In genomic region chr14:55074662-55075061, GRCh38 we compare ENCODE assay signal across 9 cellular contexts. TPM values are rescaled to one million over a fixed set of nuclear protein-coding genes. Genes with fewer than 3 reads are reported as not detected.
DNase-seq lines count a peak whose midpoint lies in the region; ATAC-seq and TF ChIP-seq lines count a peak whose summit lies in the region.
"Had no signal": no experiment of that assay in that cellular context is flagged by ENCODE, and none has a peak within 500 bp of the region (broad histone marks: within the 10 kb centered on the region; RNA-seq: fewer than 3 reads in every experiment).

No MANE protein-coding gene starts in this region.

- no peaks in the 10 kb centered on the region for H3K9me3 Mint-ChIP-seq in naive thymus-derived CD4-positive, alpha-beta T cell

- H3K4me3 ChIP-seq in Panc1 (ENCODE audit: low read depth in 2 of 2, low read length in 2 of 2), result no peak overlapping the region
- no peak overlapping the region for H3K4me3 ChIP-seq in naive thymus-derived CD4-positive, alpha-beta T cell (ENCODE audit: low read length)
- H3K4me3 ChIP-seq: hepatocyte had no signal

- DNase-seq in NCI-H2171 treated with DMSO at 0.1 percent for 48 hours (lab: John Stamatoyannopoulos, UW) (peak; percentile 80), NCI-H2171 (lab: John Stamatoyannopoulos, UW) (no peak), Panc1 (ENCODE audit: low read depth, low spot score) (no peak), NCI-H526 treated with DMSO at 0.1 percent for 48 hours (lab: John Stamatoyannopoulos, UW) (no peak), T1000 (lab: John Stamatoyannopoulos, UW) (no peak), amygdala (lab: John Stamatoyannopoulos, UW) (no peak)
- DNase-seq in naive thymus-derived CD4-positive, alpha-beta T cell, result no peak

- CTCF ChIA-PET in Panc1 (lab: Charles Lee), result no interaction called here
- CTCF ChIA-PET in naive thymus-derived CD4-positive, alpha-beta T cell (lab: Charles Lee), result no interaction called here

- POLR2A ChIA-PET in Panc1 (lab: Charles Lee), result no interaction called here
- POLR2A ChIA-PET in naive thymus-derived CD4-positive, alpha-beta T cell (lab: Charles Lee), result no interaction called here

- H3K36me3 ChIP-seq in Panc1 (ENCODE audit: control insufficient read depth, insufficient read depth, low read length), result no peaks in the 10 kb centered on the region
- no peaks in the 10 kb centered on the region for H3K36me3 ChIP-seq in naive thymus-derived CD4-positive, alpha-beta T cell (ENCODE audit: control insufficient read depth in 2 of 3, insufficient read depth in 3 of 3, low read length in 3 of 3)

- H3K27ac ChIP-seq in Panc1 (ENCODE audit: low read length), result no peak overlapping the region
- H3K27ac ChIP-seq in naive thymus-derived CD4-positive, alpha-beta T cell (ENCODE audit: low read depth, low read length), result no peak overlapping the region
- H3K27ac ChIP-seq: hepatocyte had no signal

- TF ChIP-seq CTCF in Panc1 (IDR thresholded peaks at IDR 0.05), result no peak

- H3K27me3 Mint-ChIP-seq in naive thymus-derived CD4-positive, alpha-beta T cell, result peaks cover 0 to 6% (median 0%) of the 10 kb centered on the region in 5 donors

- H3K4me3 Mint-ChIP-seq in naive thymus-derived CD4-positive, alpha-beta T cell, result peak overlapping the region in 6 of 10 donors; percentile 39 to 69 (median 48)

- H3K27me3 ChIP-seq in Panc1 (ENCODE audit: control insufficient read depth, insufficient read depth, low read length), result no peaks in the 10 kb centered on the region
- no peaks in the 10 kb centered on the region for H3K27me3 ChIP-seq in naive thymus-derived CD4-positive, alpha-beta T cell (ENCODE audit: control insufficient read depth in 2 of 2, insufficient read depth in 2 of 2, low read length in 2 of 2)
- H3K27me3 ChIP-seq: hepatocyte had no signal

- in situ Hi-C loops in Panc1 (cut with HindIII; ENCODE audit: low pct_unique_long_range_greater_than_20kb, low sequenced_read_pairs), result no loop called here

- intact Hi-C loops in Panc1 (cut with micrococcal nuclease; ENCODE audit: unreplicated experiment), result no loop called here
- intact Hi-C loops in naive thymus-derived CD4-positive, alpha-beta T cell (cut with micrococcal nuclease), result no loop called here

- no peaks in the 10 kb centered on the region for H3K36me3 Mint-ChIP-seq in naive thymus-derived CD4-positive, alpha-beta T cell

- no peaks in the 10 kb centered on the region for H3K9me3 ChIP-seq in Panc1 (ENCODE audit: control insufficient read depth, insufficient read depth, low read depth, low read length)
- no peaks in the 10 kb centered on the region for H3K9me3 ChIP-seq in naive thymus-derived CD4-positive, alpha-beta T cell (ENCODE audit: control insufficient read depth in 2 of 3, low read length in 3 of 3)

- ATAC-seq in HG02623 (IDR thresholded peaks at IDR 0.05; ENCODE audit: unreplicated experiment), result peak; percentile 44
- 0 out of 2 replicates have a peak, but pooled peaks have one; percentile 53 for ATAC-seq in Panc1
- ATAC-seq in naive thymus-derived CD4-positive, alpha-beta T cell, result no peak

- H3K4me1 ChIP-seq in Panc1 (ENCODE audit: control insufficient read depth, insufficient read depth, low read length), result no peaks in the 10 kb centered on the region
- H3K4me1 ChIP-seq in naive thymus-derived CD4-positive, alpha-beta T cell (ENCODE audit: control insufficient read depth in 2 of 2, insufficient read depth in 2 of 2, low read length in 2 of 2), result peaks cover 0 to 10% of the 10 kb centered on the region in 2 donors

- H3K27ac Mint-ChIP-seq in naive thymus-derived CD4-positive, alpha-beta T cell, result peak overlapping the region in 6 of 9 donors; percentile 26 to 87 (median 50)

- H3K4me1 Mint-ChIP-seq in naive thymus-derived CD4-positive, alpha-beta T cell, result peaks cover 12 to 42% (median 28%) of the 10 kb centered on the region in 7 donors

- no TSS peak for BruUV-seq in Panc1 (replicated peaks; lab: Mats Ljungman, UMichigan)

RNA-seq across cellular contexts. Expression of gene MAPK1IP1L, which starts 23.2 kb away (rescaled TPM):
- total RNA-seq in Panc1 (2021; ENCODE audit: unreplicated experiment), result 79.4 TPM
- 72.0 TPM for polyA plus RNA-seq in Panc1 (2012; ENCODE audit: insufficient read length)
- total RNA-seq in naive thymus-derived CD4-positive, alpha-beta T cell, result 100 to 1,000 TPM in 3 of 5 experiments, 10 to 100 TPM in 2; 65.1 to 143 (median 111) TPM
- 10 to 100 TPM; 63.1 to 79.7 TPM for polyA plus RNA-seq in naive thymus-derived CD4-positive, alpha-beta T cell

RNA-seq across cellular contexts. Expression of gene SOCS4, which starts 47.6 kb away (rescaled TPM):
- total RNA-seq in Panc1 (2021; ENCODE audit: unreplicated experiment), result 19.9 TPM
- polyA plus RNA-seq in Panc1 (2012; ENCODE audit: insufficient read length), result 11.6 TPM
- total RNA-seq in naive thymus-derived CD4-positive, alpha-beta T cell, result 10 to 100 TPM; 21.2 to 30.3 (median 22.1) TPM
- 1 to 10 TPM; 1.2 to 2.2 TPM for polyA plus RNA-seq in naive thymus-derived CD4-positive, alpha-beta T cell

RNA-seq across cellular contexts. Expression of gene WDHD1, which starts 47.8 kb away (rescaled TPM):
- total RNA-seq in Panc1 (2021; ENCODE audit: unreplicated experiment), result 21.7 TPM
- 4.9 TPM for polyA plus RNA-seq in Panc1 (2012; ENCODE audit: insufficient read length)
- total RNA-seq in naive thymus-derived CD4-positive, alpha-beta T cell, result 10 to 100 TPM in 1 of 5 experiments, 1 to 10 TPM in 4; 2.6 to 26.6 (median 3.6) TPM
- polyA plus RNA-seq in naive thymus-derived CD4-positive, alpha-beta T cell, result 1 to 10 TPM; 1.6 to 1.7 TPM

RNA-seq across cellular contexts. Expression of gene LGALS3, which starts 54.4 kb away (rescaled TPM):
- 146 TPM for total RNA-seq in Panc1 (2021; ENCODE audit: unreplicated experiment)
- polyA plus RNA-seq in Panc1 (2012; ENCODE audit: insufficient read length), result 143 TPM
- total RNA-seq in naive thymus-derived CD4-positive, alpha-beta T cell, result 10 to 100 TPM in 4 of 5 experiments, 1 to 10 TPM in 1; 7.5 to 71.7 (median 12.4) TPM
- under 1 TPM; 0.35 to 0.51 TPM for polyA plus RNA-seq in naive thymus-derived CD4-positive, alpha-beta T cell
